In genomic region chr4:100517864-100518341, GRCh38 we compare ENCODE assay signal across 16 cellular contexts. TPM values are rescaled to one million over a fixed set of nuclear protein-coding genes. Genes with fewer than 3 reads are reported as not detected.
DNase-seq lines count a peak whose midpoint lies in the region; ATAC-seq and TF ChIP-seq lines count a peak whose summit lies in the region.
"Had no signal": no experiment of that assay in that cellular context is flagged by ENCODE, and none has a peak within 500 bp of the region (broad histone marks: within the 10 kb centered on the region; RNA-seq: fewer than 3 reads in every experiment).

A gene with protein sequence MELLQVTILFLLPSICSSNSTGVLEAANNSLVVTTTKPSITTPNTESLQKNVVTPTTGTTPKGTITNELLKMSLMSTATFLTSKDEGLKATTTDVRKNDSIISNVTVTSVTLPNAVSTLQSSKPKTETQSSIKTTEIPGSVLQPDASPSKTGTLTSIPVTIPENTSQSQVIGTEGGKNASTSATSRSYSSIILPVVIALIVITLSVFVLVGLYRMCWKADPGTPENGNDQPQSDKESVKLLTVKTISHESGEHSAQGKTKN (minus strand): TSS chr4:100518022. CDS start chr4:100517914, 108 bp downstream.

- DNase-seq in GM23338 (ENCODE audit: low spot score) (no peak), left lung (no peak), skeletal muscle cell (ENCODE audit: low read depth) (peak; percentile 46), D341Med (ENCODE audit: low spot score) (no peak), NCI-H2029 (lab: John Stamatoyannopoulos, UW) (no peak)
- no peak for DNase-seq in activated naive CD8-positive, alpha-beta T cell treated with anti-CD3 and anti-CD28 coated beads for 36 hours
- DNase-seq in stimulated activated CD4-positive, alpha-beta T cell treated with anti-CD3 and anti-CD28 coated beads, Interleukin-4, amount 100 ng/mL, for 4 hours = no peak
- DNase-seq: activated CD4-positive, alpha-beta T cell treated with anti-CD3 and anti-CD28 coated beads, Interleukin-2, amount 50 U/mL, for 4 hours; activated naive CD4-positive, alpha-beta T cell treated with anti-CD3 and anti-CD28 coated beads, Interleukin-2, amount 50 U/mL, for 16 hours; effector memory CD8-positive, alpha-beta T cell; GDM1; natural killer cell; NCI-H146; stimulated activated CD4-positive, alpha-beta T cell treated with anti-CD3 and anti-CD28 coated beads, Interleukin-4, amount 100 ng/mL, for 24 hours; T-helper 1 cell had no signal

- H3K36me3 ChIP-seq in GM23338 (ENCODE audit: insufficient read depth) = no peaks in the 10 kb centered on the region
- H3K36me3 ChIP-seq in left lung = no peaks in the 10 kb centered on the region

- no peaks in the 10 kb centered on the region for H3K79me2 ChIP-seq in GM23338 (replicated peaks; ENCODE audit: insufficient read depth)

- H3K27me3 ChIP-seq in GM23338 (ENCODE audit: insufficient read depth) (no peaks in the 10 kb centered on the region), left lung (no peaks in the 10 kb centered on the region)

- ATAC-seq in GM23338 (no peak), left lung (no peak)
- ATAC-seq: effector memory CD8-positive, alpha-beta T cell; natural killer cell had no signal

- H4K20me1 ChIP-seq in GM23338 (replicated peaks; ENCODE audit: insufficient read depth) = no peaks in the 10 kb centered on the region

- H3K4me3 ChIP-seq in GM23338 = no peak within 1 kb of the TSS
- H3K4me3 ChIP-seq in left lung = peak within 1 kb of the TSS in 1 of 2 donors; percentile 26
- H3K4me3 ChIP-seq in skeletal muscle cell (ENCODE audit: low read depth, low read length) = no peak within 1 kb of the TSS

- no peak within 1 kb of the TSS for H3K4me2 ChIP-seq in GM23338

- peak within 1 kb of the TSS; percentile 53; the same call in 1 of the 2 replicates for H2AFZ ChIP-seq in GM23338

- H3K4me3 Mint-ChIP-seq in GM23338 = no peak within 1 kb of the TSS
- H3K4me3 Mint-ChIP-seq in activated naive CD8-positive, alpha-beta T cell treated with anti-CD3 and anti-CD28 coated beads for 36 hours = no peak within 1 kb of the TSS
- H3K4me3 Mint-ChIP-seq: effector memory CD8-positive, alpha-beta T cell; natural killer cell had no signal

- in situ Hi-C loops in endometrial microvascular endothelial cells (cut with HindIII; ENCODE audit: inconsistent ontology term, low pct_unique_long_range_greater_than_20kb, low sequenced_read_pairs) = no loop called here

- H3K27ac Mint-ChIP-seq in GM23338 = peak within 1 kb of the TSS; percentile 57; the same call in 1 of the 2 replicates
- no peak within 1 kb of the TSS for H3K27ac Mint-ChIP-seq in activated naive CD8-positive, alpha-beta T cell treated with anti-CD3 and anti-CD28 coated beads for 36 hours
- H3K27ac Mint-ChIP-seq: effector memory CD8-positive, alpha-beta T cell; natural killer cell had no signal

- H3K4me1 Mint-ChIP-seq in GM23338 = peaks cover 16% of the 10 kb centered on the region; the same call in 2 of the 3 replicates
- H3K4me1 Mint-ChIP-seq in activated naive CD8-positive, alpha-beta T cell treated with anti-CD3 and anti-CD28 coated beads for 36 hours = no peaks in the 10 kb centered on the region

- H3K9me2 ChIP-seq in GM23338 (ENCODE audit: insufficient read depth) = no peaks in the 10 kb centered on the region

- no peak within 1 kb of the TSS for H3K27ac ChIP-seq in GM23338 (ENCODE audit: low read depth)
- peak within 1 kb of the TSS; percentile 15 to 57 for H3K27ac ChIP-seq in left lung

- H3K27me3 Mint-ChIP-seq in GM23338 (ENCODE audit: insufficient read depth, low read depth, poor library complexity) = no peaks in the 10 kb centered on the region
- H3K27me3 Mint-ChIP-seq in activated naive CD8-positive, alpha-beta T cell treated with anti-CD3 and anti-CD28 coated beads for 36 hours = peaks cover 25% of the 10 kb centered on the region

- no peaks in the 10 kb centered on the region for H3K4me1 ChIP-seq in GM23338 (ENCODE audit: insufficient read depth)
- no peaks in the 10 kb centered on the region for H3K4me1 ChIP-seq in left lung

- H3K9me3 ChIP-seq in left lung = no peaks in the 10 kb centered on the region

- no peaks in the 10 kb centered on the region for H3K9me3 Mint-ChIP-seq in GM23338
- H3K9me3 Mint-ChIP-seq in activated naive CD8-positive, alpha-beta T cell treated with anti-CD3 and anti-CD28 coated beads for 36 hours = no peaks in the 10 kb centered on the region
- H3K9me3 Mint-ChIP-seq: effector memory CD8-positive, alpha-beta T cell had no signal

- no peaks in the 10 kb centered on the region for H3K36me3 Mint-ChIP-seq in GM23338 (ENCODE audit: low read depth)
- no peaks in the 10 kb centered on the region for H3K36me3 Mint-ChIP-seq in activated naive CD8-positive, alpha-beta T cell treated with anti-CD3 and anti-CD28 coated beads for 36 hours
- H3K36me3 Mint-ChIP-seq: natural killer cell had no signal

- intact Hi-C loops in left lung (cut with DNase I) = no loop called here

- no peaks in the 10 kb centered on the region for H3F3A ChIP-seq in GM23338 (replicated peaks; ENCODE audit: low read depth)

- TF ChIP-seq CTCF in GM23338 (conservative IDR thresholded peaks at IDR 0.05; ENCODE audit: low read depth in 2 of 2) (no peak), left lung (IDR thresholded peaks at IDR 0.05) (no peak)

TF ChIP-seq in GM23338, 12 proteins besides CTCF, POLR2A, EP300 and RAD21:
- TF ChIP-seq EZH2phosphoT487 (IDR thresholded peaks at IDR 0.05; ENCODE audit: unreplicated experiment) = no peak
TF ChIP-seq in GM23338: peak in this region for 0.

RNA-seq across cellular contexts. Expression of the gene that starts here (rescaled TPM):
- not detected in 2 replicates for total RNA-seq in GM23338 (2014; rRNA removed; shearing (Covaris generic))
- polyA plus RNA-seq in GM23338 (2016; fragmentation: Nextera tagmentation; extraction: Ambion mirVana) = not detected in 2 replicates
- total RNA-seq in endometrial microvascular endothelial cells (ENCODE audit: inconsistent ontology term) (27.7 TPM), left lung (10 to 100 TPM; 41.7 to 46.1 TPM)
- total RNA-seq in activated naive CD8-positive, alpha-beta T cell treated with anti-CD3 and anti-CD28 coated beads for 36 hours = not detected
- total RNA-seq: natural killer cell had no signal

Comparison
In these comparisons a context has a peak if more than half of its experiments do, and no peak if none do; other contexts are left out.
1. RNA of the gene that starts here (total RNA-seq): 41.7 to 46.1 TPM in left lung and 27.7 TPM in endometrial microvascular endothelial cells (single experiment); not detected in GM23338 and not detected in activated naive CD8-positive, alpha-beta T cell treated with anti-CD3 and anti-CD28 coated beads for 36 hours; every median in the first group is over 10 times any median in the second.